30 cellular contexts compared by ENCODE assay signal in the genomic region with DNA sequence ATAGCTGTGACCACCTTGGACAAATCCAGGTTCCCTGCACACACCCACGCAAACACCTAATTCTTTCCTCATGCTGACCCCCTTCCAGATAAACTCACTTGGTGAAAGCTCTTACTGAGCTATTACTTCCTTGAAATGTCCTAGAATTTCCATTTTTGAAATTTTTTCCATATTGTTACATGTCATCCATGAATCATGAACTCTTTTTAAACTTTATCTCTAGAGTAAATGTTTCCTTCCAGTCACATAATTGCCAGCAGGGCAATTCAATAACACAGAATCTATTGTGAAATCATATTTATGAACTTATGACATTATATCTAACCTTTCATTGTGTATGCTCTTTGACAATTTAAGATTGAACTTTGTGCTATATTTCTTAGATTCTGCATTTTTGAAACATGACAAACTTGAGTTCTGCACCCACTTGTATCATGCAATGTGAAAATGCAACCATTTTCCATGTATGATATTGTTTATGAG. TPM values are rescaled to one million over a fixed set of nuclear protein-coding genes. Genes with fewer than 3 reads are reported as not detected.
DNase-seq lines count a peak whose midpoint lies in the region; ATAC-seq, FAIRE-seq and TF ChIP-seq lines count a peak whose summit lies in the region.
"Had no signal": no experiment of that assay in that cellular context is flagged by ENCODE, and none has a peak within 500 bp of the region (broad histone marks: within the 10 kb centered on the region; RNA-seq: fewer than 3 reads in every experiment).

No MANE protein-coding gene starts in this region.

- H3K4me3 Mint-ChIP-seq in activated T-helper 2 cell treated with anti-CD3 and anti-CD28 coated beads, Interferon-gamma antibody, Interleukin-2, Interleukin-4, amounts not matched to agents 10 μg/mL and 5 μg/mL and 100 μg/mL, durations not matched to agents 14 hours and 24 hours and 36 hours (ENCODE audit: low read depth): no peak overlapping the region
- H3K4me3 Mint-ChIP-seq: activated CD4-positive, alpha-beta T cell treated with anti-CD3 and anti-CD28 coated beads for 36 hours; activated naive CD4-positive, alpha-beta T cell treated with anti-CD3 and anti-CD28 coated beads for 36 hours; CD4-positive, alpha-beta memory T cell; IgD-negative memory B cell; nephron; stimulated activated naive CD8-positive, alpha-beta T cell treated with anti-CD3 and anti-CD28 coated beads, Interleukin-15, amount 100 ng/mL, for 72 hours; T-helper 1 cell treated with Interleukin-12 subunit alpha and Interleukin-12 subunit beta and Interleukin-4 antibody, amounts not matched to agents 30 μg/mL and 1 μg/mL, for 36 hours had no signal

- no peaks in the 10 kb centered on the region for H3K79me2 ChIP-seq in endothelial cell of umbilical vein (ENCODE audit: control insufficient read depth, insufficient read depth, low read length)
- H3K79me2 ChIP-seq: parathyroid adenoma had no signal

- H3K4me1 ChIP-seq in endothelial cell of umbilical vein (ENCODE audit: control insufficient read depth, extremely low read depth, insufficient read depth, low read length) (peaks cover 3% of the 10 kb centered on the region), left lung (peaks cover 0 to 4% of the 10 kb centered on the region in 2 donors)
- H3K4me1 ChIP-seq: parathyroid adenoma had no signal

- H3K36me3 ChIP-seq in endothelial cell of umbilical vein (ENCODE audit: control insufficient read depth in 2 of 2, extremely low read depth in 1 of 2, insufficient read depth in 2 of 2, low read length in 2 of 2): no peaks in the 10 kb centered on the region
- no peaks in the 10 kb centered on the region for H3K36me3 ChIP-seq in left lung
- H3K36me3 ChIP-seq: cardiac muscle cell, tibial artery had no signal

- H3K4me2 ChIP-seq in endothelial cell of umbilical vein (ENCODE audit: insufficient read depth, low read length): no peak overlapping the region

- FAIRE-seq in endothelial cell of umbilical vein (lab: Jason Lieb, UNC): no peak
- FAIRE-seq: frontal cortex had no signal

- POLR2A ChIA-PET in endothelial cell of umbilical vein (lab: Charles Lee): no interaction called here

- TF ChIP-seq POLR2A in endothelial cell of umbilical vein (IDR thresholded peaks at IDR 0.05; ENCODE audit: low read depth, low read length): no peak

- H4K20me1 ChIP-seq in endothelial cell of umbilical vein (replicated peaks; ENCODE audit: control insufficient read depth, extremely low read depth, insufficient read depth, low read length): no peaks in the 10 kb centered on the region

- dilution Hi-C loops in endothelial cell of umbilical vein (cut with MboI; ENCODE audit: extremely low pct_ligation_motif_present, low sequenced_read_pairs): no loop called here

- peaks cover 6% of the 10 kb centered on the region for H3K27me3 Mint-ChIP-seq in activated T-helper 2 cell treated with anti-CD3 and anti-CD28 coated beads, Interferon-gamma antibody, Interleukin-2, Interleukin-4, amounts not matched to agents 10 μg/mL and 5 μg/mL and 100 μg/mL, durations not matched to agents 14 hours and 24 hours and 36 hours (ENCODE audit: low read depth)
- H3K27me3 Mint-ChIP-seq: activated CD4-positive, alpha-beta T cell treated with anti-CD3 and anti-CD28 coated beads for 36 hours; CD4-positive, alpha-beta memory T cell; IgD-negative memory B cell; stimulated activated naive CD8-positive, alpha-beta T cell treated with anti-CD3 and anti-CD28 coated beads, Interleukin-15, amount 100 ng/mL, for 72 hours had no signal

- TF ChIP-seq CTCF in endothelial cell of umbilical vein (IDR thresholded peaks at IDR 0.05; ENCODE audit: extremely low read depth in 1 of 2, insufficient read depth in 1 of 2, low read depth in 1 of 2, low read length in 2 of 2) (no peak), left lung (IDR thresholded peaks at IDR 0.05) (no peak), GM20000 (IDR thresholded peaks at IDR 0.05; ENCODE audit: extremely low read depth, missing control alignments) (no peak)

- intact Hi-C loops in endothelial cell of umbilical vein (cut with micrococcal nuclease) (loop anchor here (2.0 kb wide), 1 partner anchor 50 kb away; no protein-coding TSS in a partner anchor), left lung (cut with DNase I) (no loop called here)
- intact Hi-C loops in activated T-helper 2 cell treated with anti-CD3 and anti-CD28 coated beads, Interferon-gamma antibody, Interleukin-2, Interleukin-4, amounts not matched to agents 10 μg/mL and 5 μg/mL and 100 μg/mL, durations not matched to agents 14 hours and 24 hours and 36 hours (cut with micrococcal nuclease): no loop called here

- H3K27ac Mint-ChIP-seq in activated T-helper 2 cell treated with anti-CD3 and anti-CD28 coated beads, Interferon-gamma antibody, Interleukin-2, Interleukin-4, amounts not matched to agents 10 μg/mL and 5 μg/mL and 100 μg/mL, durations not matched to agents 14 hours and 24 hours and 36 hours: no peak overlapping the region
- H3K27ac Mint-ChIP-seq: activated CD4-positive, alpha-beta T cell treated with anti-CD3 and anti-CD28 coated beads for 36 hours; activated naive CD4-positive, alpha-beta T cell treated with anti-CD3 and anti-CD28 coated beads for 36 hours; IgD-negative memory B cell; nephron; T-helper 1 cell treated with Interleukin-12 subunit alpha and Interleukin-12 subunit beta and Interleukin-4 antibody, amounts not matched to agents 30 μg/mL and 1 μg/mL, for 36 hours had no signal

- H3K9me3 Mint-ChIP-seq in activated T-helper 2 cell treated with anti-CD3 and anti-CD28 coated beads, Interferon-gamma antibody, Interleukin-2, Interleukin-4, amounts not matched to agents 10 μg/mL and 5 μg/mL and 100 μg/mL, durations not matched to agents 14 hours and 24 hours and 36 hours: peaks cover 16% of the 10 kb centered on the region

- CTCF ChIA-PET in endothelial cell of umbilical vein (lab: Charles Lee): interaction anchor here (1.0 to 1.9 kb wide), 3 partner anchors 10 to 21 kb away, joined by 3 to 11 read pairs (median 4); no protein-coding TSS in a partner anchor

- H2AFZ ChIP-seq in endothelial cell of umbilical vein (ENCODE audit: low read depth, low read length): no peak overlapping the region
- H2AFZ ChIP-seq: parathyroid adenoma had no signal

- no TSS peak for BruUV-seq in endothelial cell of umbilical vein (replicated peaks; lab: Mats Ljungman, UMichigan)

- no peaks in the 10 kb centered on the region for H3K9me1 ChIP-seq in endothelial cell of umbilical vein (replicated peaks; ENCODE audit: control insufficient read depth, extremely low read depth, insufficient read depth, low read length)

- peak; percentile 58 for DNase-seq in NOMO-1 treated with DMSO at 0.1 percent for 48 hours (lab: John Stamatoyannopoulos, UW; ENCODE audit: unreplicated experiment)
- no peak for DNase-seq in NOMO-1 treated with dmso at 0.1 percent for 144 hours (lab: John Stamatoyannopoulos, UW; ENCODE audit: unreplicated experiment)
- DNase-seq in endothelial cell of umbilical vein (ENCODE audit: low read depth, low spot score): peak; percentile 86
- DNase-seq in left lung: no peak
- no peak for DNase-seq in activated T-helper 2 cell treated with anti-CD3 and anti-CD28 coated beads, Interferon-gamma antibody, Interleukin-2, Interleukin-4, amounts not matched to agents 10 μg/mL and 5 μg/mL and 100 μg/mL, durations not matched to agents 14 hours and 24 hours and 36 hours (ENCODE audit: low spot score)
- no peak for DNase-seq in GM20000 (ENCODE audit: low spot score)
- DNase-seq in activated CD4-positive, CD25-positive, alpha-beta regulatory T cell (lab: John Stamatoyannopoulos, UW): no peak
- DNase-seq: 8988T; activated CD4-positive, alpha-beta T cell treated with anti-CD3 and anti-CD28 coated beads for 36 hours; activated naive CD4-positive, alpha-beta T cell treated with anti-CD3 and anti-CD28 coated beads for 36 hours; activated T-cell treated with anti-CD3 and anti-CD28 coated beads, Interleukin-2, amount 50 U/mL, for 48 hours; AML-193; amygdala; CD4-positive, alpha-beta memory T cell; DMS 273 treated with DMSO at 0.1 percent for 48 hours; hypothalamus; NCI-H2081 treated with DMSO at 0.1 percent for 48 hours; NCI-H446 treated with DMSO at 0.1 percent for 48 hours; SHP77 treated with DMSO at 0.1 percent for 48 hours; stimulated activated naive CD8-positive, alpha-beta T cell treated with anti-CD3 and anti-CD28 coated beads, Interleukin-15, amount 100 ng/mL, for 72 hours; tibial artery had no signal

- H3K9ac ChIP-seq in endothelial cell of umbilical vein (replicated peaks; ENCODE audit: extremely low read depth, insufficient read depth, low read length): no peak overlapping the region
- H3K9ac ChIP-seq: parathyroid adenoma had no signal

- H3K4me3 ChIP-seq in endothelial cell of umbilical vein (replicated peaks in 1 of 3; ENCODE audit: insufficient read depth in 1 of 3, low read depth in 1 of 3, low read length in 3 of 3) (no peak overlapping the region), left lung (no peak overlapping the region)
- H3K4me3 ChIP-seq: cardiac muscle cell, tibial artery had no signal

- H3K9me3 ChIP-seq in endothelial cell of umbilical vein (replicated peaks; ENCODE audit: control insufficient read depth, insufficient read depth, low read length) (no peaks in the 10 kb centered on the region), left lung (peaks cover 0 to 15% of the 10 kb centered on the region in 2 donors)
- H3K9me3 ChIP-seq: tibial artery had no signal

- H3K27ac ChIP-seq in endothelial cell of umbilical vein (ENCODE audit: insufficient read depth, low read depth, low read length) (no peak overlapping the region), left lung (no peak overlapping the region)
- H3K27ac ChIP-seq: cardiac muscle cell, parathyroid adenoma, tibial artery had no signal

- H3K27me3 ChIP-seq in endothelial cell of umbilical vein (ENCODE audit: control insufficient read depth in 2 of 2, insufficient read depth in 2 of 2, low read length in 2 of 2) (peaks cover 0 to 4% of the 10 kb centered on the region in 2 experiments), left lung (no peaks in the 10 kb centered on the region)
- H3K27me3 ChIP-seq: cardiac muscle cell, tibial artery had no signal

- peaks cover 10% of the 10 kb centered on the region for H3K4me1 Mint-ChIP-seq in activated T-helper 2 cell treated with anti-CD3 and anti-CD28 coated beads, Interferon-gamma antibody, Interleukin-2, Interleukin-4, amounts not matched to agents 10 μg/mL and 5 μg/mL and 100 μg/mL, durations not matched to agents 14 hours and 24 hours and 36 hours (ENCODE audit: low read depth)
- H3K4me1 Mint-ChIP-seq: nephron had no signal

- ATAC-seq in left lung: peak; percentile 67
- ATAC-seq in HG03469 (IDR thresholded peaks at IDR 0.05; ENCODE audit: unreplicated experiment): no peak
- ATAC-seq: activated CD4-positive, alpha-beta T cell treated with anti-CD3 and anti-CD28 coated beads for 36 hours; sciatic nerve; stimulated activated naive CD8-positive, alpha-beta T cell treated with anti-CD3 and anti-CD28 coated beads, Interleukin-15, amount 100 ng/mL, for 72 hours had no signal

- H3K36me3 Mint-ChIP-seq in activated T-helper 2 cell treated with anti-CD3 and anti-CD28 coated beads, Interferon-gamma antibody, Interleukin-2, Interleukin-4, amounts not matched to agents 10 μg/mL and 5 μg/mL and 100 μg/mL, durations not matched to agents 14 hours and 24 hours and 36 hours (ENCODE audit: low read depth): no peaks in the 10 kb centered on the region

RNA-seq across cellular contexts. Expression of gene FGL2, which starts 26.8 kb away (rescaled TPM):
- total RNA-seq in endothelial cell of umbilical vein (not detected in 2 replicates), left lung (10 to 100 TPM; 21.0 to 29.1 TPM)
- not detected in 2 replicates for polyA plus RNA-seq in endothelial cell of umbilical vein
- polyA plus RNA-seq in endothelial cell of umbilical vein (2011; cell fraction: cytosol; rRNA removed): not detected in 2 replicates
- polyA plus RNA-seq in endothelial cell of umbilical vein (2011; cell fraction: nucleus; rRNA removed): not detected in 2 replicates
- 0.07 TPM in 1 of 2 replicates, not detected in the other for polyA plus RNA-seq in endothelial cell of umbilical vein (2012)
- polyA minus RNA-seq in endothelial cell of umbilical vein: not detected in 2 replicates
- not detected for polyA minus RNA-seq in endothelial cell of umbilical vein (2011; cell fraction: cytosol; rRNA and poly(A)+ RNA removed)
- polyA minus RNA-seq in endothelial cell of umbilical vein (2011; cell fraction: nucleus; rRNA and poly(A)+ RNA removed): not detected in 2 replicates
- 1.1 and 1.2 TPM in 2 replicates for total RNA-seq in activated T-helper 2 cell treated with anti-CD3 and anti-CD28 coated beads, Interferon-gamma antibody, Interleukin-2, Interleukin-4, amounts not matched to agents 10 μg/mL and 5 μg/mL and 100 μg/mL, durations not matched to agents 14 hours and 24 hours and 36 hours
- total RNA-seq: activated naive CD4-positive, alpha-beta T cell treated with anti-CD3 and anti-CD28 coated beads for 36 hours; M059J had no signal

Comparison
In these comparisons a context has a peak if more than half of its experiments do, and no peak if none do; other contexts are left out.
1. DNase-seq: peak in NOMO-1 treated with DMSO at 0.1 percent for 48 hours (single experiment) and endothelial cell of umbilical vein (single experiment); none in NOMO-1 treated with dmso at 0.1 percent for 144 hours (single experiment), left lung (0 of 2), activated T-helper 2 cell treated with anti-CD3 and anti-CD28 coated beads, Interferon-gamma antibody, Interleukin-2, Interleukin-4, amounts not matched to agents 10 μg/mL and 5 μg/mL and 100 μg/mL, durations not matched to agents 14 hours and 24 hours and 36 hours (single experiment), GM20000 (single experiment) and activated CD4-positive, CD25-positive, alpha-beta regulatory T cell (0 of 4).